ENCODE assay signal across 21 cellular contexts in genomic region chr3:109569121-109569520, GRCh38.
"Had no signal": no experiment of that assay in that cellular context is flagged by ENCODE, and none has a peak within 500 bp of the region (broad histone marks: within the 10 kb centered on the region; RNA-seq: fewer than 3 reads in every experiment).

No MANE protein-coding gene starts in this region.

- H3K27ac Mint-ChIP-seq: naive thymus-derived CD4-positive, alpha-beta T cell; nephron progenitor cell; stimulated activated memory B cell treated with anti-CD40 and anti-IgM and Interleukin-4, amounts not matched to agents 10 μg/mL and 1 μg/mL and 100 μg/mL, for 72 hours; stimulated activated naive CD8-positive, alpha-beta T cell treated with anti-CD3 and anti-CD28 coated beads, Interleukin-15, Interleukin-2, amounts not matched to agents 100 ng/mL and 50 ng/mL, for 24 hours had no signal

- FAIRE-seq: frontal cortex had no signal

- DNase-seq: dorsolateral prefrontal cortex; effector CD8-positive, alpha-beta T cell; heart left ventricle; hippocampal formation; left colon; left ventricle myocardium superior; mesendoderm; naive thymus-derived CD4-positive, alpha-beta T cell; nephron progenitor cell; spleen; stimulated activated CD4-positive, alpha-beta T cell treated with anti-CD3 and anti-CD28 coated beads, Interleukin-15, amount 100 ng/mL, for 24 hours; stimulated activated CD4-positive, alpha-beta T cell treated with anti-CD3 and anti-CD28 coated beads, Interleukin-1b, Interleukin-23, amount 100 ng/mL, for 48 hours; stimulated activated CD4-positive, alpha-beta T cell treated with anti-CD3 and anti-CD28 coated beads, Interleukin-4, amount 100 ng/mL, for 24 hours; testis; upper lobe of right lung had no signal

- H3K4me1 Mint-ChIP-seq: naive thymus-derived CD4-positive, alpha-beta T cell; stimulated activated memory B cell treated with anti-CD40 and anti-IgM and Interleukin-4, amounts not matched to agents 10 μg/mL and 1 μg/mL and 100 μg/mL, for 72 hours had no signal

- H3K4me3 Mint-ChIP-seq: naive thymus-derived CD4-positive, alpha-beta T cell; nephron progenitor cell; stimulated activated memory B cell treated with anti-CD40 and anti-IgM and Interleukin-4, amounts not matched to agents 10 μg/mL and 1 μg/mL and 100 μg/mL, for 72 hours; stimulated activated naive CD8-positive, alpha-beta T cell treated with anti-CD3 and anti-CD28 coated beads, Interleukin-15, Interleukin-2, amounts not matched to agents 100 ng/mL and 50 ng/mL, for 24 hours had no signal

- H3K27me3 Mint-ChIP-seq: stimulated activated memory B cell treated with anti-CD40 and anti-IgM and Interleukin-4, amounts not matched to agents 10 μg/mL and 1 μg/mL and 100 μg/mL, for 72 hours; stimulated activated naive CD8-positive, alpha-beta T cell treated with anti-CD3 and anti-CD28 coated beads, Interleukin-15, Interleukin-2, amounts not matched to agents 100 ng/mL and 50 ng/mL, for 24 hours had no signal

- H3K9me3 Mint-ChIP-seq: nephron progenitor cell had no signal

- H3K4me3 ChIP-seq: dorsolateral prefrontal cortex, heart left ventricle, lung, spleen, testis, tibial nerve, upper lobe of right lung, vagina had no signal

- H3K9me3 ChIP-seq: heart left ventricle, spleen, testis, tibial nerve, upper lobe of right lung, vagina had no signal

- H3K27ac ChIP-seq: dorsolateral prefrontal cortex, heart left ventricle, spleen, testis, tibial nerve, upper lobe of right lung, vagina had no signal

- H3K36me3 ChIP-seq: heart left ventricle, spleen, tibial nerve, upper lobe of right lung, vagina had no signal

- H3K36me3 Mint-ChIP-seq: naive thymus-derived CD4-positive, alpha-beta T cell; stimulated activated memory B cell treated with anti-CD40 and anti-IgM and Interleukin-4, amounts not matched to agents 10 μg/mL and 1 μg/mL and 100 μg/mL, for 72 hours had no signal

- H3K27me3 ChIP-seq: dorsolateral prefrontal cortex, heart left ventricle, spleen, testis, tibial nerve, upper lobe of right lung, vagina had no signal

- H3K4me1 ChIP-seq: heart left ventricle, spleen, testis, tibial nerve, upper lobe of right lung, vagina had no signal
